In genomic region chr1:203555484-203556046, GRCh38 we compare ENCODE assay signal across 11 cellular contexts.
A peak's percentile ranks its signal among the peaks of the same experiment; 100 is the strongest.
DNase-seq lines count a peak whose midpoint lies in the region; ATAC-seq and TF ChIP-seq lines count a peak whose summit lies in the region.
"Had no signal": no experiment of that assay in that cellular context is flagged by ENCODE, and none has a peak within 500 bp of the region (broad histone marks: within the 10 kb centered on the region; RNA-seq: fewer than 3 reads in every experiment).

No MANE protein-coding gene starts in this region.

- TF ChIP-seq POLR2A in prostate gland (IDR thresholded peaks at IDR 0.05): no peak

- no peak for TF ChIP-seq CTCF in prostate gland (IDR thresholded peaks at IDR 0.05)

- no peaks in the 10 kb centered on the region for H3K9me3 ChIP-seq in prostate gland

- DNase-seq in stimulated activated naive CD8-positive, alpha-beta T cell treated with anti-CD3 and anti-CD28 coated beads, Interleukin-15, Interleukin-2, amounts not matched to agents 100 U/mL and 50 U/mL, for 24 hours: no peak
- DNase-seq in left ventricle myocardium superior (no peak), prostate gland (ENCODE audit: low spot score) (no peak), NCI-H2196 (lab: John Stamatoyannopoulos, UW; ENCODE audit: unreplicated experiment) (no peak), ecto neural progenitor cell (ENCODE audit: low spot score) (no peak)
- DNase-seq: cortex of kidney, NCI-H1105 treated with DMSO at 0.1 percent for 48 hours, occipital lobe had no signal

- WGBS in prostate gland: 72% methylated on average over 9 of the region's 9 CpGs

- H3K27ac ChIP-seq in prostate gland: peak overlapping the region; percentile 65 to 73

- no peaks in the 10 kb centered on the region for H3K27me3 ChIP-seq in prostate gland (replicated peaks; ENCODE audit: insufficient read depth)

- H3K36me3 Mint-ChIP-seq in stimulated activated naive CD8-positive, alpha-beta T cell treated with anti-CD3 and anti-CD28 coated beads, Interleukin-15, Interleukin-2, amounts not matched to agents 100 ng/mL and 50 ng/mL, for 24 hours (ENCODE audit: low read depth): no peaks in the 10 kb centered on the region

- peaks cover 5% of the 10 kb centered on the region for H3K27me3 Mint-ChIP-seq in stimulated activated naive CD8-positive, alpha-beta T cell treated with anti-CD3 and anti-CD28 coated beads, Interleukin-15, Interleukin-2, amounts not matched to agents 100 ng/mL and 50 ng/mL, for 24 hours

- ATAC-seq in stimulated activated naive CD8-positive, alpha-beta T cell treated with anti-CD3 and anti-CD28 coated beads, Interleukin-15, Interleukin-2, amounts not matched to agents 100 U/mL and 50 U/mL, for 24 hours: no peak
- ATAC-seq in left ventricle myocardium superior: peak; percentile 0
- ATAC-seq in GM18520 (IDR thresholded peaks at IDR 0.05; ENCODE audit: unreplicated experiment): no peak
- no peak for ATAC-seq in HG03039 (IDR thresholded peaks at IDR 0.05; ENCODE audit: unreplicated experiment)

- H3K4me1 ChIP-seq in prostate gland (replicated peaks): no peaks in the 10 kb centered on the region

- H3K9me3 Mint-ChIP-seq in stimulated activated naive CD8-positive, alpha-beta T cell treated with anti-CD3 and anti-CD28 coated beads, Interleukin-15, Interleukin-2, amounts not matched to agents 100 ng/mL and 50 ng/mL, for 24 hours: no peaks in the 10 kb centered on the region

- peak overlapping the region; percentile 59 for H3K27ac Mint-ChIP-seq in stimulated activated naive CD8-positive, alpha-beta T cell treated with anti-CD3 and anti-CD28 coated beads, Interleukin-15, Interleukin-2, amounts not matched to agents 100 ng/mL and 50 ng/mL, for 24 hours

- H3K4me3 ChIP-seq in prostate gland: no peak overlapping the region

- intact Hi-C loops in left ventricle myocardium superior (cut with micrococcal nuclease) (loop anchor here (5.0 kb wide), 1 partner anchor 48 kb away; no protein-coding TSS in a partner anchor), prostate gland (cut with DNase I) (loop anchor here (2.0 to 5.0 kb wide), 3 partner anchors 43 to 91 kb away; no protein-coding TSS in a partner anchor)

- H3K4me1 Mint-ChIP-seq in stimulated activated naive CD8-positive, alpha-beta T cell treated with anti-CD3 and anti-CD28 coated beads, Interleukin-15, Interleukin-2, amounts not matched to agents 100 ng/mL and 50 ng/mL, for 24 hours (ENCODE audit: low read depth): peaks cover 4% of the 10 kb centered on the region

- H3K36me3 ChIP-seq in prostate gland: no peaks in the 10 kb centered on the region

- H3K4me3 Mint-ChIP-seq in stimulated activated naive CD8-positive, alpha-beta T cell treated with anti-CD3 and anti-CD28 coated beads, Interleukin-15, Interleukin-2, amounts not matched to agents 100 ng/mL and 50 ng/mL, for 24 hours: no peak overlapping the region
